In the genomic region with DNA sequence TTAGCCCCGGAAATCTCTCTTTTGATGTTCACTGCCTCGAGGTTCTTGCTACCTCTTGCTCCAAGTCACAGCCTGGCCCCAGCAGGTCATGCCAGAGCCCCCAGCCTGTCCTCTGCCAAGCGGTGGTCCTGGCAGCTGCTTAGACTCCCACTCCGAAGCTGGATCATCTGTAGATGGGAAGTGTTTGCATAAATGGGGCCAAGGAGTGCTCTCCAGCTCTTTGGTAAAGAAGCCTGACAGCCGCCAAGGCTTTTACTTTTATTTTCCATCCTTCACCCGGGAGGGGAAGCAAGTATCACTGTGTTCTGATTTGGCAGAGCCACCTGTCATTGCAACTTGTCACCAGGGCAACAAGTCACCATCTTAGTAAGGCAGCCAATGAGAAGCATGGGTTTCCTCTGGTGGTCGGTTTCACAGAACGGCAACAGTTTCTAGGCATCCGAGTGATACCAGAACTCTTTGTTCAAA, we compare ENCODE assay signal across 8 cellular contexts. TPM values are rescaled to one million over a fixed set of nuclear protein-coding genes. Genes with fewer than 3 reads are reported as not detected.
DNase-seq lines count a peak whose midpoint lies in the region; ATAC-seq and TF ChIP-seq lines count a peak whose summit lies in the region.

No MANE protein-coding gene starts in this region.

- H3K36me3 Mint-ChIP-seq in CD8-positive, alpha-beta memory T cell = no peaks in the 10 kb centered on the region
- no peaks in the 10 kb centered on the region for H3K36me3 Mint-ChIP-seq in MCF 10A (ENCODE audit: insufficient read depth, unreplicated experiment)

- TF ChIP-seq EP300 in transverse colon (IDR thresholded peaks at IDR 0.05; ENCODE audit: low read depth) = no peak

- TF ChIP-seq POLR2A in transverse colon (IDR thresholded peaks at IDR 0.05) = no peak

- TF ChIP-seq CTCF in transverse colon (IDR thresholded peaks at IDR 0.05) (no peak), MCF 10A (IDR thresholded peaks at IDR 0.05; ENCODE audit: unreplicated experiment) (no peak)

- H3K27ac ChIP-seq in CD8-positive, alpha-beta memory T cell (ENCODE audit: low read depth, low read length) = no peak overlapping the region
- no peak overlapping the region for H3K27ac ChIP-seq in transverse colon

- peak overlapping the region; percentile 40 to 71 (median 67) for H3K4me3 Mint-ChIP-seq in CD8-positive, alpha-beta memory T cell
- H3K4me3 Mint-ChIP-seq in MCF 10A (ENCODE audit: unreplicated experiment) = no peak overlapping the region

- H3K36me3 ChIP-seq in CD8-positive, alpha-beta memory T cell (ENCODE audit: insufficient read depth, low read length) = no peaks in the 10 kb centered on the region
- H3K36me3 ChIP-seq in transverse colon = no peaks in the 10 kb centered on the region

- H3K27me3 Mint-ChIP-seq in CD8-positive, alpha-beta memory T cell = peaks cover 0 to 10% of the 10 kb centered on the region in 2 donors
- peaks cover 10% of the 10 kb centered on the region for H3K27me3 Mint-ChIP-seq in MCF 10A (ENCODE audit: insufficient read depth, unreplicated experiment)

- in situ Hi-C loops in transverse colon (cut with MboI; ENCODE audit: low pct_ligation_motif_present in 1 of 4, low pct_unique_long_range_greater_than_20kb in 1 of 4, low sequenced_read_pairs in 3 of 4) = loop anchor here in 2 of 4 donors (10.0 to 25.0 kb wide), 3 partner anchors 137 to 296 kb away; no protein-coding TSS in a partner anchor

- intact Hi-C loops in transverse colon (cut with DNase I; ENCODE audit: low total_unique reads) (no loop called here), MCF 10A (cut with micrococcal nuclease) (no loop called here)

- peak overlapping the region in 7 of 8 donors; percentile 20 to 83 (median 74) for H3K27ac Mint-ChIP-seq in CD8-positive, alpha-beta memory T cell
- no peak overlapping the region for H3K27ac Mint-ChIP-seq in MCF 10A (ENCODE audit: low read depth, unreplicated experiment)

- peak overlapping the region; percentile 30 for H3K4me3 ChIP-seq in CD8-positive, alpha-beta memory T cell (ENCODE audit: low read length)
- no peak overlapping the region for H3K4me3 ChIP-seq in transverse colon

- H3K9me3 Mint-ChIP-seq in CD8-positive, alpha-beta memory T cell = no peaks in the 10 kb centered on the region
- H3K9me3 Mint-ChIP-seq in MCF 10A (ENCODE audit: unreplicated experiment) = no peaks in the 10 kb centered on the region

- BruUV-seq in MCF 10A (replicated peaks; lab: Mats Ljungman, UMichigan) = no TSS peak

- WGBS in transverse colon (ENCODE audit: low coverage in 1 of 2), 2 donors = 36% methylated on average over 9 of the region's 9 CpGs; no CpG with 5 or more reads in 1 of the 2 donors

- POLR2A ChIA-PET in CD8-positive, alpha-beta memory T cell (lab: Charles Lee) = no interaction called here
- POLR2A ChIA-PET in MCF 10A (lab: Yijun Ruan, JAX) = no interaction called here

- H3K27me3 ChIP-seq in CD8-positive, alpha-beta memory T cell (ENCODE audit: insufficient read depth, low read length, poor library complexity, severe bottlenecking) = no peaks in the 10 kb centered on the region
- H3K27me3 ChIP-seq in transverse colon = no peaks in the 10 kb centered on the region

- H3K9me3 ChIP-seq in CD8-positive, alpha-beta memory T cell (ENCODE audit: low read length) = no peaks in the 10 kb centered on the region
- no peaks in the 10 kb centered on the region for H3K9me3 ChIP-seq in transverse colon

- ATAC-seq in GM19351 (IDR thresholded peaks at IDR 0.05; ENCODE audit: unreplicated experiment) = peak; percentile 79

- H3K4me1 Mint-ChIP-seq in CD8-positive, alpha-beta memory T cell = peaks cover 5 to 7% (median 6%) of the 10 kb centered on the region in 3 donors
- peaks cover 6% of the 10 kb centered on the region for H3K4me1 Mint-ChIP-seq in MCF 10A (ENCODE audit: insufficient read depth, unreplicated experiment)

- CTCF ChIA-PET in CD8-positive, alpha-beta memory T cell (lab: Charles Lee) = interaction anchor here (1.7 kb wide), 1 partner anchor 18 kb away, joined by 4 read pairs; a partner anchor contains a TSS
- CTCF ChIA-PET in MCF 10A (lab: Yijun Ruan, JAX) = interaction anchor here (0.7 to 6.4 kb wide), 3 partner anchors 23 to 219 kb away, joined by 3 to 31 read pairs (median 3); a partner anchor contains a TSS

- peak in 2 of 5 donors; percentile 30 to 59 for DNase-seq in CD8-positive, alpha-beta memory T cell
- DNase-seq in NAMALWA (ENCODE audit: low spot score) = peak; percentile 95
- peak in 38 of 58 donors; percentile 6 to 83 (median 38) for DNase-seq in anterior cingulate cortex (lab: John Stamatoyannopoulos, UW)
- peak; percentile 37 for DNase-seq in transverse colon
- no peak for DNase-seq in NCI-H187 (lab: John Stamatoyannopoulos, UW)
- DNase-seq in MCF 10A (ENCODE audit: unreplicated experiment) = no peak
- no peak for DNase-seq in NCI-H446 (lab: John Stamatoyannopoulos, UW)

- H3K4me1 ChIP-seq in CD8-positive, alpha-beta memory T cell (ENCODE audit: insufficient read depth, low read length) = peaks cover 13% of the 10 kb centered on the region
- peaks cover 0 to 3% (median 0%) of the 10 kb centered on the region in 4 donors for H3K4me1 ChIP-seq in transverse colon

RNA-seq across cellular contexts. Expression of a gene that starts 10.6 kb away (rescaled TPM):
- not detected for total RNA-seq in CD8-positive, alpha-beta memory T cell
- polyA plus RNA-seq in CD8-positive, alpha-beta memory T cell = 1.2 TPM
- total RNA-seq in transverse colon (not detected), MCF 10A (2022) (not detected in 2 replicates)

RNA-seq across cellular contexts. Expression of a gene that starts 18.6 kb away (rescaled TPM):
- not detected for total RNA-seq in CD8-positive, alpha-beta memory T cell
- polyA plus RNA-seq in CD8-positive, alpha-beta memory T cell = not detected
- total RNA-seq in transverse colon (under 1 TPM in 1 of 4 donors, not detected in 3; 0.41 TPM), MCF 10A (2022) (0.44 TPM in 1 of 2 replicates, not detected in the other)

RNA-seq across cellular contexts. Expression of a gene that starts 21.3 kb away (rescaled TPM):
- 10 to 100 TPM; 80.1 to 80.5 TPM for total RNA-seq in CD8-positive, alpha-beta memory T cell
- 75.2 TPM for polyA plus RNA-seq in CD8-positive, alpha-beta memory T cell
- total RNA-seq in transverse colon (100 to 1,000 TPM; 132 to 303 (median 205) TPM), MCF 10A (2022) (94.4 and 102 TPM in 2 replicates)

RNA-seq across cellular contexts. Expression of a gene that starts 22.4 kb away (rescaled TPM):
- total RNA-seq in CD8-positive, alpha-beta memory T cell = 10 to 100 TPM; 63.5 to 70.1 TPM
- 155 TPM for polyA plus RNA-seq in CD8-positive, alpha-beta memory T cell
- 10 to 100 TPM; 15.1 to 63.5 (median 34.4) TPM for total RNA-seq in transverse colon
- 123 and 155 TPM in 2 replicates for total RNA-seq in MCF 10A (2022)

RNA-seq across cellular contexts. Expression of a gene that starts 24.7 kb away (rescaled TPM):
- total RNA-seq in CD8-positive, alpha-beta memory T cell = under 1 TPM; 0.48 to 0.91 TPM
- not detected for polyA plus RNA-seq in CD8-positive, alpha-beta memory T cell
- total RNA-seq in transverse colon (10 to 100 TPM in 1 of 4 donors, 1 to 10 TPM in 1, not detected in 2; 4.1 to 14.2 TPM), MCF 10A (2022) (not detected in 2 replicates)

Comparison
In these comparisons a context has a peak if more than half of its experiments do, and no peak if none do; other contexts are left out.
1. DNase-seq: peak in NAMALWA (single experiment), anterior cingulate cortex (38 of 58) and transverse colon (single experiment); none in NCI-H187 (0 of 2), MCF 10A (single experiment) and NCI-H446 (0 of 2).